Comparison of ENCODE assay signal across 1 cellular context in the genomic region with DNA sequence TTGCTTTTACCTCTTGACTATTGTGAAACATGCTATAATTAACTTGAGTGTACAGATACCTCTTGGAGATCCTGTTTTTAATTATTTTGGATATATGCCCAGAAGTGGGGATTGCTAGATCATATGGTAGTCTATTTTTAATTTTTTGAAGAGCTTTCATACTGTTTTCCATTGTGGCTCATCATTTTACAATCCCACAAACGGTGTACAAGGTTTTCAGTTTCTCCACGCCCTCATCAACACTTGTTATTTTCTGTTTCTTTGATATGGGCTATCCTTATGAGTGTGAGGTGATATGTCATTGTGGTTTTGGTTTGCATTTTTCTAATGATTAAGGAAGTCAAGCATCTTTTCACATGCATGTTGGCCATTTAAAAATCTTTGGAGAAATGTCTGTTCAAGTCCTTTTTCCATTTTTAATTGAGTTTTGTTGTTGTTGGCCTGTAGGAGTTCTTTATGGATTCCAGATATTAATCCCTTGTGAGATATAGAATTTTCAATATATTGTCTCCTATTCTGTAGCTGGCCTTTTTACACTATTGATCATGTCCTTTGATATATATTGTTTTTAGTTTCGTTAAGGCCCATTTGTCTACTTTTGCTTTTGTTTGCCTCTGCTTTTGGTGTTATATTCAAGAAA.
TF ChIP-seq lines count a peak whose summit lies in the region.

No MANE protein-coding gene starts in this region.

TF ChIP-seq in GM23338, 12 proteins besides CTCF, POLR2A, EP300 and RAD21 (continued from another document):
- TF ChIP-seq, protein P1, sequence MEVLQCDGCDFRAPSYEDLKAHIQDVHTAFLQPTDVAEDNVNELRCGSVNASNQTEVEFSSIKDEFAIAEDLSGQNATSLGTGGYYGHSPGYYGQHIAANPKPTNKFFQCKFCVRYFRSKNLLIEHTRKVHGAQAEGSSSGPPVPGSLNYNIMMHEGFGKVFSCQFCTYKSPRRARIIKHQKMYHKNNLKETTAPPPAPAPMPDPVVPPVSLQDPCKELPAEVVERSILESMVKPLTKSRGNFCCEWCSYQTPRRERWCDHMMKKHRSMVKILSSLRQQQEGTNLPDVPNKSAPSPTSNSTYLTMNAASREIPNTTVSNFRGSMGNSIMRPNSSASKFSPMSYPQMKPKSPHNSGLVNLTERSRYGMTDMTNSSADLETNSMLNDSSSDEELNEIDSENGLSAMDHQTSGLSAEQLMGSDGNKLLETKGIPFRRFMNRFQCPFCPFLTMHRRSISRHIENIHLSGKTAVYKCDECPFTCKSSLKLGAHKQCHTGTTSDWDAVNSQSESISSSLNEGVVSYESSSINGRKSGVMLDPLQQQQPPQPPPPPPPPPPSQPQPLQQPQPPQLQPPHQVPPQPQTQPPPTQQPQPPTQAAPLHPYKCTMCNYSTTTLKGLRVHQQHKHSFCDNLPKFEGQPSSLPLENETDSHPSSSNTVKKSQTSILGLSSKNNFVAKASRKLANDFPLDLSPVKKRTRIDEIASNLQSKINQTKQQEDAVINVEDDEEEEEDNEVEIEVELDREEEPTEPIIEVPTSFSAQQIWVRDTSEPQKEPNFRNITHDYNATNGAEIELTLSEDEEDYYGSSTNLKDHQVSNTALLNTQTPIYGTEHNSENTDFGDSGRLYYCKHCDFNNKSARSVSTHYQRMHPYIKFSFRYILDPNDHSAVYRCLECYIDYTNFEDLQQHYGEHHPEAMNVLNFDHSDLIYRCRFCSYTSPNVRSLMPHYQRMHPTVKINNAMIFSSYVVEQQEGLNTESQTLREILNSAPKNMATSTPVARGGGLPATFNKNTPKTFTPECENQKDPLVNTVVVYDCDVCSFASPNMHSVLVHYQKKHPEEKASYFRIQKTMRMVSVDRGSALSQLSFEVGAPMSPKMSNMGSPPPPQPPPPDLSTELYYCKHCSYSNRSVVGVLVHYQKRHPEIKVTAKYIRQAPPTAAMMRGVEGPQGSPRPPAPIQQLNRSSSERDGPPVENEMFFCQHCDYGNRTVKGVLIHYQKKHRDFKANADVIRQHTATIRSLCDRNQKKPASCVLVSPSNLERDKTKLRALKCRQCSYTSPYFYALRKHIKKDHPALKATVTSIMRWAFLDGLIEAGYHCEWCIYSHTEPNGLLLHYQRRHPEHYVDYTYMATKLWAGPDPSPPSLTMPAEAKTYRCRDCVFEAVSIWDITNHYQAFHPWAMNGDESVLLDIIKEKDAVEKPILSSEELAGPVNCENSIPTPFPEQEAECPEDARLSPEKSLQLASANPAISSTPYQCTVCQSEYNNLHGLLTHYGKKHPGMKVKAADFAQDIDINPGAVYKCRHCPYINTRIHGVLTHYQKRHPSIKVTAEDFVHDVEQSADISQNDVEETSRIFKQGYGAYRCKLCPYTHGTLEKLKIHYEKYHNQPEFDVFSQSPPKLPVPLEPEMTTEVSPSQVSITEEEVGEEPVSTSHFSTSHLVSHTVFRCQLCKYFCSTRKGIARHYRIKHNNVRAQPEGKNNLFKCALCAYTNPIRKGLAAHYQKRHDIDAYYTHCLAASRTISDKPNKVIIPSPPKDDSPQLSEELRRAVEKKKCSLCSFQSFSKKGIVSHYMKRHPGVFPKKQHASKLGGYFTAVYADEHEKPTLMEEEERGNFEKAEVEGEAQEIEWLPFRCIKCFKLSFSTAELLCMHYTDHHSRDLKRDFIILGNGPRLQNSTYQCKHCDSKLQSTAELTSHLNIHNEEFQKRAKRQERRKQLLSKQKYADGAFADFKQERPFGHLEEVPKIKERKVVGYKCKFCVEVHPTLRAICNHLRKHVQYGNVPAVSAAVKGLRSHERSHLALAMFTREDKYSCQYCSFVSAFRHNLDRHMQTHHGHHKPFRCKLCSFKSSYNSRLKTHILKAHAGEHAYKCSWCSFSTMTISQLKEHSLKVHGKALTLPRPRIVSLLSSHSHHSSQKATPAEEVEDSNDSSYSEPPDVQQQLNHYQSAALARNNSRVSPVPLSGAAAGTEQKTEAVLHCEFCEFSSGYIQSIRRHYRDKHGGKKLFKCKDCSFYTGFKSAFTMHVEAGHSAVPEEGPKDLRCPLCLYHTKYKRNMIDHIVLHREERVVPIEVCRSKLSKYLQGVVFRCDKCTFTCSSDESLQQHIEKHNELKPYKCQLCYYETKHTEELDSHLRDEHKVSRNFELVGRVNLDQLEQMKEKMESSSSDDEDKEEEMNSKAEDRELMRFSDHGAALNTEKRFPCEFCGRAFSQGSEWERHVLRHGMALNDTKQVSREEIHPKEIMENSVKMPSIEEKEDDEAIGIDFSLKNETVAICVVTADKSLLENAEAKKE (CRISPR knock-in tag; IDR thresholded peaks at IDR 0.05): no peak
- TF ChIP-seq, protein P2, sequence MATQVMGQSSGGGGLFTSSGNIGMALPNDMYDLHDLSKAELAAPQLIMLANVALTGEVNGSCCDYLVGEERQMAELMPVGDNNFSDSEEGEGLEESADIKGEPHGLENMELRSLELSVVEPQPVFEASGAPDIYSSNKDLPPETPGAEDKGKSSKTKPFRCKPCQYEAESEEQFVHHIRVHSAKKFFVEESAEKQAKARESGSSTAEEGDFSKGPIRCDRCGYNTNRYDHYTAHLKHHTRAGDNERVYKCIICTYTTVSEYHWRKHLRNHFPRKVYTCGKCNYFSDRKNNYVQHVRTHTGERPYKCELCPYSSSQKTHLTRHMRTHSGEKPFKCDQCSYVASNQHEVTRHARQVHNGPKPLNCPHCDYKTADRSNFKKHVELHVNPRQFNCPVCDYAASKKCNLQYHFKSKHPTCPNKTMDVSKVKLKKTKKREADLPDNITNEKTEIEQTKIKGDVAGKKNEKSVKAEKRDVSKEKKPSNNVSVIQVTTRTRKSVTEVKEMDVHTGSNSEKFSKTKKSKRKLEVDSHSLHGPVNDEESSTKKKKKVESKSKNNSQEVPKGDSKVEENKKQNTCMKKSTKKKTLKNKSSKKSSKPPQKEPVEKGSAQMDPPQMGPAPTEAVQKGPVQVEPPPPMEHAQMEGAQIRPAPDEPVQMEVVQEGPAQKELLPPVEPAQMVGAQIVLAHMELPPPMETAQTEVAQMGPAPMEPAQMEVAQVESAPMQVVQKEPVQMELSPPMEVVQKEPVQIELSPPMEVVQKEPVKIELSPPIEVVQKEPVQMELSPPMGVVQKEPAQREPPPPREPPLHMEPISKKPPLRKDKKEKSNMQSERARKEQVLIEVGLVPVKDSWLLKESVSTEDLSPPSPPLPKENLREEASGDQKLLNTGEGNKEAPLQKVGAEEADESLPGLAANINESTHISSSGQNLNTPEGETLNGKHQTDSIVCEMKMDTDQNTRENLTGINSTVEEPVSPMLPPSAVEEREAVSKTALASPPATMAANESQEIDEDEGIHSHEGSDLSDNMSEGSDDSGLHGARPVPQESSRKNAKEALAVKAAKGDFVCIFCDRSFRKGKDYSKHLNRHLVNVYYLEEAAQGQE (IDR thresholded peaks at IDR 0.05; ENCODE audit: unreplicated experiment): no peak
